In the genomic region with DNA sequence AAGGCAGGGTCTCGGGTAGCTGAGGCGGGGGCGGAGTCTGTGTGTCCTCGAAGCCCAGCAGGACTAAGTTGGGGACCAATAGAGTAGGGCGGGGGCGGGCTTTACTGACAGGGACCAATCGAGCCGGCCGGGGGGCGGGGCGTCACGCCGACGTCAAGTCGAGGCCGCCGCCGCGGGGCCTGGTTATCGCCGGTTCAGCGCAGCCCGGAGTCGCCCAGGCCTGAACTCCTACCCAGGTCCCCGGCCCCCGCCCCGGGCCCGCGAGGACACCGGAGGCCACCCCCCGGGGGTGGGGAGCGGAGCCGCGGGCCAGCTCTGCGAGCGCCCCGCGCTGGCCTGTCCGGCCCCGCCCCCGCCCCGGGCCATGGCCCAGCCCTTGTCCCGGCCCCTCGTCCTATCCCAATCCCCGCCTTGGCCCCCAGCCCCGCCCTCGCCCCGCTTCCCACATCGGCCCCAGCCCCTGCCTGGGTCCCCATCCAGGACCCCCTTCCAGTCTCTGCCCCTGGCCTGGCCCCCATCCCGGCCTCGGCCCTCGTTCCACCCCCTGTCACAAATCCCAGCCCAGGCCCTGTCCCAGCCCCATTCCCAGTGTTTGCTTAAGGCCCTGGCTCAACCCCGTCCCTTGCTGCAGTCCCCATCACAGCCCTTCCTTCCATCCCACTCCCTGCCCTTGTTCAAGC, we compare ENCODE assay signal across 8 cellular contexts.
DNase-seq lines count a peak whose midpoint lies in the region; ATAC-seq and TF ChIP-seq lines count a peak whose summit lies in the region.

TSS of gene TMEM8B (plus strand) at position 145 of the 680 bp plus-strand sequence. CDS start at position 365, 220 bp downstream.

- peak; percentile 40 for ATAC-seq in HG03378 (IDR thresholded peaks at IDR 0.05; ENCODE audit: unreplicated experiment)

- DNase-seq in AG08395 (ENCODE audit: low spot score) (peak; percentile 97), NCI-H510A (lab: John Stamatoyannopoulos, UW) (peak; percentile 93), left kidney (ENCODE audit: low read depth, low spot score) (peak; percentile 99)
- peak; percentile 95 to 98 for DNase-seq in activated CD4-positive, alpha-beta T cell treated with anti-CD3 and anti-CD28 coated beads for 4 hours
- peak; percentile 92 to 97 for DNase-seq in stimulated activated CD4-positive, alpha-beta T cell treated with anti-CD3 and anti-CD28 coated beads, Interleukin-1b, Interleukin-23, amount 100 ng/mL, for 4 hours (ENCODE audit: low read depth in 2 of 2)

- TF ChIP-seq POLR2A in GM19193 (IDR thresholded peaks at IDR 0.05; ENCODE audit: extremely low read depth, insufficient read depth, insufficient read length), result peak; percentile 45

- H3K27ac ChIP-seq in cingulate gyrus (ENCODE audit: low read depth, low read length), result peak within 1 kb of the TSS; percentile 74

Comparison
In these comparisons a context has a peak if more than half of its experiments do, and no peak if none do; other contexts are left out.
1. Peak in every context shown above with its lines: DNase-seq, ATAC-seq and H3K27ac ChIP-seq.